ENCODE assay signal across 10 cellular contexts in the genomic region with DNA sequence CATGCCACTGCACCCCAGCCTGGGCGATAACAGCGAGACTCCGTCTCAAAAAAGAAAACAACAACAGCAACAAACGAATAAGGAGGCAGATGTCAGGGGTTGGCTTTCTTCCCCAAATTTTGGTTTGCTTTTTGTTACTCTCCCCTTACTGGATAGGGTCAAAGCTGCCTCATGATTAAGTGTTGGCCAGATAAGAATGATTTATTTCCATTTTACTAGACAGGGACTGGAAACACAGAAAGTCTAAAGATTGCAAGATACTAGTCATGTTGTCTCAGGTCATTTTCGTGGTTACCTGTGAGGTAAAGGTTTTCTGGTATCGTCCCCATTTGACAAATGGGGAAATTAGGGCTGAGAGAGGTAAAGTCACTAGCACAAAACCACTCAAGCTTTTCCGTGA.
"Had no signal": no experiment of that assay in that cellular context is flagged by ENCODE, and none has a peak within 500 bp of the region (broad histone marks: within the 10 kb centered on the region; RNA-seq: fewer than 3 reads in every experiment).

No MANE protein-coding gene starts in this region.

- H2AFZ ChIP-seq: GM23248 had no signal

- H3K4me3 Mint-ChIP-seq: H9, HFFc6 had no signal

- H3K27ac Mint-ChIP-seq: HFFc6 had no signal

- DNase-seq: GM23248, GOT3, H7, HCEC 1CT, HFFc6 had no signal

- H3K9me3 ChIP-seq: HAP-1 had no signal

- H3K9me3 Mint-ChIP-seq: H9, HFFc6 had no signal

- FAIRE-seq: H1, H54 had no signal

- H3K9ac ChIP-seq: GM23248 had no signal

- ATAC-seq: HCT116 had no signal

- H3K4me3 ChIP-seq: GM23248, HAP-1 had no signal

- H3K27ac ChIP-seq: GM23248 had no signal

- H3K4me1 ChIP-seq: HAP-1 had no signal

- H3K36me3 ChIP-seq: HAP-1 had no signal
